1 cellular context compared by ENCODE assay signal in the genomic region with DNA sequence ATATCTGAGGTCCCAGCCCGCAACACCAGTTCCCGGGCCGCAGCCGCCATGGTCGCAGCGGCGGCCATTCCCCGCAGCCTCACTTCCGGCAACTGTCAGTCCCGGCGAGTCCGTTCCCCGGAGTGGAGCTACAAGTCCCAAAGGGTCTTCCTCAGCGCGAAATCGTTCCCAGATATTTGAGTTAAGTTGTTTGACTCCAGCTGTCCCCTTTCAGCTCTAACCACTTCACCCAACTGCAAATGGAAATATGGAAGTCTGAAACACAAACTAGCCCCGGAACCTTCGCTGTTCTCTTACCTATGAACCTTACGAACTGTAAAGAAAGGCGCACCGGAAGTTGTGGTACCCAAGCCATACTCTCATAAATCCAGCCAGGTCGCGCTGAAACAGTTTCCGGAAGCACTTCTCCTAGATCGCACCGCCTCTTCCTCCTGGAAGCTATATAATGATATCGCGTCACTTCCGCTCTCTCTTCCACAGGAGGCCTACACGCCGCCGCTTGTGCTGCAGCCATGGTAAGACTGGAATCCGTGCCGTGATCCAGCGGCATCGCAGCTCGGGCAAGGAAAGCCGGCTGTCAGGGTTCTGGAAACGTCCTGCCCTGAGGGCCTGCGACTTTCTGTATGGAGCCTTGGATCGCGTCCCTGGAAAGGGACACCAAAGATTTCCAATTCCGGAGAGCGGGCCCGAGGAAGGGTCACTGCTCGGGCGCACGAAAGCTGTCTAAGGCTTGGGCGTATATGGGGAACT.
TF ChIP-seq lines count a peak whose summit lies in the region.

A gene (plus strand): TSS at position 468 of the 750 bp plus-strand sequence. CDS start 45 bp downstream, at position 513.
A gene with protein sequence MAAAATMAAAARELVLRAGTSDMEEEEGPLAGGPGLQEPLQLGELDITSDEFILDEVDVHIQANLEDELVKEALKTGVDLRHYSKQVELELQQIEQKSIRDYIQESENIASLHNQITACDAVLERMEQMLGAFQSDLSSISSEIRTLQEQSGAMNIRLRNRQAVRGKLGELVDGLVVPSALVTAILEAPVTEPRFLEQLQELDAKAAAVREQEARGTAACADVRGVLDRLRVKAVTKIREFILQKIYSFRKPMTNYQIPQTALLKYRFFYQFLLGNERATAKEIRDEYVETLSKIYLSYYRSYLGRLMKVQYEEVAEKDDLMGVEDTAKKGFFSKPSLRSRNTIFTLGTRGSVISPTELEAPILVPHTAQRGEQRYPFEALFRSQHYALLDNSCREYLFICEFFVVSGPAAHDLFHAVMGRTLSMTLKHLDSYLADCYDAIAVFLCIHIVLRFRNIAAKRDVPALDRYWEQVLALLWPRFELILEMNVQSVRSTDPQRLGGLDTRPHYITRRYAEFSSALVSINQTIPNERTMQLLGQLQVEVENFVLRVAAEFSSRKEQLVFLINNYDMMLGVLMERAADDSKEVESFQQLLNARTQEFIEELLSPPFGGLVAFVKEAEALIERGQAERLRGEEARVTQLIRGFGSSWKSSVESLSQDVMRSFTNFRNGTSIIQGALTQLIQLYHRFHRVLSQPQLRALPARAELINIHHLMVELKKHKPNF (minus strand): TSS at position 269 of the 750 bp plus-strand sequence. CDS start 201 bp downstream, at position 68.

TF ChIP-seq in HepG2, 621 proteins besides CTCF, POLR2A, EP300 and RAD21 (continued from another document and continues in another):
- TF ChIP-seq ZNF598 (CRISPR knock-in tag; IDR thresholded peaks at IDR 0.05; ENCODE audit: borderline replicate concordance) (peak; percentile 98), ZNF180 (CRISPR knock-in tag; IDR thresholded peaks at IDR 0.05; ENCODE audit: borderline replicate concordance, low read depth) (peak; percentile 27; the same call in 1 of the 2 replicates), MAFF (IDR thresholded peaks at IDR 0.05; ENCODE audit: low read depth, low read length) (0 out of 2 replicates have a peak, but pooled peaks have one; percentile 8), ISL2 (CRISPR knock-in tag; IDR thresholded peaks at IDR 0.05) (peak; percentile 50; the same call in 1 of the 2 replicates), ELF3 (CRISPR knock-in tag; IDR thresholded peaks at IDR 0.05) (peak; percentile 88), ZNF543 (CRISPR knock-in tag; IDR thresholded peaks at IDR 0.05) (peak; percentile 97), CCDC6 (CRISPR knock-in tag; IDR thresholded peaks at IDR 0.05) (peak; percentile 71), FOXO1 (CRISPR knock-in tag; IDR thresholded peaks at IDR 0.05) (peak; percentile 23; the same call in 1 of the 2 replicates), FOXJ3 (CRISPR knock-in tag; IDR thresholded peaks at IDR 0.05; ENCODE audit: borderline replicate concordance) (peak; percentile 57), THYN1 (CRISPR knock-in tag; IDR thresholded peaks at IDR 0.05; ENCODE audit: borderline replicate concordance, low read depth) (0 out of 2 replicates have a peak, but pooled peaks have one; percentile 86), TBL1XR1 (IDR thresholded peaks at IDR 0.05; ENCODE audit: borderline replicate concordance, low read length, partially characterized antibody) (peak; percentile 82), NONO (IDR thresholded peaks at IDR 0.05) (no peak), NONO (CRISPR knock-in tag; conservative IDR thresholded peaks at IDR 0.05) (peak; percentile 95), JUNB (CRISPR knock-in tag; IDR thresholded peaks at IDR 0.05; ENCODE audit: borderline replicate concordance) (no peak), ZNF562 (CRISPR knock-in tag; IDR thresholded peaks at IDR 0.05; ENCODE audit: borderline replicate concordance) (no peak), KLF9 (CRISPR knock-in tag; IDR thresholded peaks at IDR 0.05; ENCODE audit: low read depth) (peak; percentile 86; the same call in 1 of the 2 replicates), SP2 (CRISPR knock-in tag; IDR thresholded peaks at IDR 0.05) (peak; percentile 86), MAF1 (CRISPR knock-in tag; IDR thresholded peaks at IDR 0.05; ENCODE audit: borderline replicate concordance) (no peak; the same call in none of the 2 replicates), ETV5 (CRISPR knock-in tag; IDR thresholded peaks at IDR 0.05; ENCODE audit: borderline replicate concordance) (peak; percentile 71), ZNF335 (CRISPR knock-in tag; IDR thresholded peaks at IDR 0.05) (peak; percentile 84), ZNF496 (CRISPR knock-in tag; IDR thresholded peaks at IDR 0.05; ENCODE audit: insufficient replicate concordance) (no peak), MLLT10 (CRISPR knock-in tag; IDR thresholded peaks at IDR 0.05) (no peak), POLR2G (IDR thresholded peaks at IDR 0.05; ENCODE audit: low read depth, low read length) (peak; percentile 100), ZNF367 (CRISPR knock-in tag; IDR thresholded peaks at IDR 0.05; ENCODE audit: borderline replicate concordance) (no peak), TP53 (CRISPR knock-in tag; conservative IDR thresholded peaks at IDR 0.05) (0 out of 2 replicates have a peak, but pooled peaks have one; percentile 43), ZNF160 (CRISPR knock-in tag; IDR thresholded peaks at IDR 0.05) (peak; percentile 40), SMAD9 (CRISPR knock-in tag; IDR thresholded peaks at IDR 0.05) (peak; percentile 88; the same call in 1 of the 2 replicates), SNAI1 (CRISPR knock-in tag; IDR thresholded peaks at IDR 0.05; ENCODE audit: borderline replicate concordance) (no peak), ZNF841 (CRISPR knock-in tag; IDR thresholded peaks at IDR 0.05; ENCODE audit: borderline replicate concordance) (no peak), GLI4 (CRISPR knock-in tag; IDR thresholded peaks at IDR 0.05; ENCODE audit: borderline replicate concordance) (no peak; the same call in 1 of the 2 replicates), ZSCAN21 (CRISPR knock-in tag; IDR thresholded peaks at IDR 0.05; ENCODE audit: borderline replicate concordance) (peak; percentile 52; the same call in 1 of the 2 replicates), ZNF83 (CRISPR knock-in tag; IDR thresholded peaks at IDR 0.05; ENCODE audit: borderline replicate concordance) (peak; percentile 28; the same call in 1 of the 2 replicates)
- TF ChIP-seq, protein P1, sequence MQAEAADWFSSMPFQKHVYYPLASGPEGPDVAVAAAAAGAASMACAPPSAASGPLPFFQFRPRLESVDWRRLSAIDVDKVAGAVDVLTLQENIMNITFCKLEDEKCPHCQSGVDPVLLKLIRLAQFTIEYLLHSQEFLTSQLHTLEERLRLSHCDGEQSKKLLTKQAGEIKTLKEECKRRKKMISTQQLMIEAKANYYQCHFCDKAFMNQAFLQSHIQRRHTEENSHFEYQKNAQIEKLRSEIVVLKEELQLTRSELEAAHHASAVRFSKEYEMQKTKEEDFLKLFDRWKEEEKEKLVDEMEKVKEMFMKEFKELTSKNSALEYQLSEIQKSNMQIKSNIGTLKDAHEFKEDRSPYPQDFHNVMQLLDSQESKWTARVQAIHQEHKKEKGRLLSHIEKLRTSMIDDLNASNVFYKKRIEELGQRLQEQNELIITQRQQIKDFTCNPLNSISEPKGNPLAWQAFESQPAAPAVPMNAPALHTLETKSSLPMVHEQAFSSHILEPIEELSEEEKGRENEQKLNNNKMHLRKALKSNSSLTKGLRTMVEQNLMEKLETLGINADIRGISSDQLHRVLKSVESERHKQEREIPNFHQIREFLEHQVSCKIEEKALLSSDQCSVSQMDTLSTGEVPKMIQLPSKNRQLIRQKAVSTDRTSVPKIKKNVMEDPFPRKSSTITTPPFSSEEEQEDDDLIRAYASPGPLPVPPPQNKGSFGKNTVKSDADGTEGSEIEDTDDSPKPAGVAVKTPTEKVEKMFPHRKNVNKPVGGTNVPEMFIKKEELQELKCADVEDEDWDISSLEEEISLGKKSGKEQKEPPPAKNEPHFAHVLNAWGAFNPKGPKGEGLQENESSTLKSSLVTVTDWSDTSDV (CRISPR knock-in tag; IDR thresholded peaks at IDR 0.05): no peak; the same call in 1 of the 2 replicates
- TF ChIP-seq, protein P2, sequence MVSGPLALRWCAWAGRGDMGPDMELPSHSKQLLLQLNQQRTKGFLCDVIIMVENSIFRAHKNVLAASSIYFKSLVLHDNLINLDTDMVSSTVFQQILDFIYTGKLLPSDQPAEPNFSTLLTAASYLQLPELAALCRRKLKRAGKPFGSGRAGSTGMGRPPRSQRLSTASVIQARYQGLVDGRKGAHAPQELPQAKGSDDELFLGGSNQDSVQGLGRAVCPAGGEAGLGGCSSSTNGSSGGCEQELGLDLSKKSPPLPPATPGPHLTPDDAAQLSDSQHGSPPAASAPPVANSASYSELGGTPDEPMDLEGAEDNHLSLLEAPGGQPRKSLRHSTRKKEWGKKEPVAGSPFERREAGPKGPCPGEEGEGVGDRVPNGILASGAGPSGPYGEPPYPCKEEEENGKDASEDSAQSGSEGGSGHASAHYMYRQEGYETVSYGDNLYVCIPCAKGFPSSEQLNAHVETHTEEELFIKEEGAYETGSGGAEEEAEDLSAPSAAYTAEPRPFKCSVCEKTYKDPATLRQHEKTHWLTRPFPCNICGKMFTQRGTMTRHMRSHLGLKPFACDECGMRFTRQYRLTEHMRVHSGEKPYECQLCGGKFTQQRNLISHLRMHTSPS (CRISPR knock-in tag; IDR thresholded peaks at IDR 0.05; ENCODE audit: low read depth): 0 out of 2 replicates have a peak, but pooled peaks have one; percentile 21
- TF ChIP-seq, protein P3, sequence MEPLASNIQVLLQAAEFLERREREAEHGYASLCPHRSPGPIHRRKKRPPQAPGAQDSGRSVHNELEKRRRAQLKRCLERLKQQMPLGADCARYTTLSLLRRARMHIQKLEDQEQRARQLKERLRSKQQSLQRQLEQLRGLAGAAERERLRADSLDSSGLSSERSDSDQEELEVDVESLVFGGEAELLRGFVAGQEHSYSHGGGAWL (CRISPR knock-in tag; IDR thresholded peaks at IDR 0.05): peak; percentile 56; the same call in 1 of the 2 replicates
- TF ChIP-seq, protein P4, sequence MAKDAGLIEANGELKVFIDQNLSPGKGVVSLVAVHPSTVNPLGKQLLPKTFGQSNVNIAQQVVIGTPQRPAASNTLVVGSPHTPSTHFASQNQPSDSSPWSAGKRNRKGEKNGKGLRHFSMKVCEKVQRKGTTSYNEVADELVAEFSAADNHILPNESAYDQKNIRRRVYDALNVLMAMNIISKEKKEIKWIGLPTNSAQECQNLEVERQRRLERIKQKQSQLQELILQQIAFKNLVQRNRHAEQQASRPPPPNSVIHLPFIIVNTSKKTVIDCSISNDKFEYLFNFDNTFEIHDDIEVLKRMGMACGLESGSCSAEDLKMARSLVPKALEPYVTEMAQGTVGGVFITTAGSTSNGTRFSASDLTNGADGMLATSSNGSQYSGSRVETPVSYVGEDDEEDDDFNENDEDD (CRISPR knock-in tag; IDR thresholded peaks at IDR 0.05; ENCODE audit: borderline replicate concordance): peak; percentile 34; the same call in 1 of the 2 replicates
- TF ChIP-seq, protein P5, sequence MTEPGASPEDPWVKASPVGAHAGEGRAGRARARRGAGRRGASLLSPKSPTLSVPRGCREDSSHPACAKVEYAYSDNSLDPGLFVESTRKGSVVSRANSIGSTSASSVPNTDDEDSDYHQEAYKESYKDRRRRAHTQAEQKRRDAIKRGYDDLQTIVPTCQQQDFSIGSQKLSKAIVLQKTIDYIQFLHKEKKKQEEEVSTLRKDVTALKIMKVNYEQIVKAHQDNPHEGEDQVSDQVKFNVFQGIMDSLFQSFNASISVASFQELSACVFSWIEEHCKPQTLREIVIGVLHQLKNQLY (CRISPR knock-in tag; IDR thresholded peaks at IDR 0.05): peak; percentile 27; the same call in 1 of the 2 replicates
- TF ChIP-seq, protein P6, sequence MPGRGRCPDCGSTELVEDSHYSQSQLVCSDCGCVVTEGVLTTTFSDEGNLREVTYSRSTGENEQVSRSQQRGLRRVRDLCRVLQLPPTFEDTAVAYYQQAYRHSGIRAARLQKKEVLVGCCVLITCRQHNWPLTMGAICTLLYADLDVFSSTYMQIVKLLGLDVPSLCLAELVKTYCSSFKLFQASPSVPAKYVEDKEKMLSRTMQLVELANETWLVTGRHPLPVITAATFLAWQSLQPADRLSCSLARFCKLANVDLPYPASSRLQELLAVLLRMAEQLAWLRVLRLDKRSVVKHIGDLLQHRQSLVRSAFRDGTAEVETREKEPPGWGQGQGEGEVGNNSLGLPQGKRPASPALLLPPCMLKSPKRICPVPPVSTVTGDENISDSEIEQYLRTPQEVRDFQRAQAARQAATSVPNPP (CRISPR knock-in tag; IDR thresholded peaks at IDR 0.05): peak; percentile 92
- TF ChIP-seq, protein P7, sequence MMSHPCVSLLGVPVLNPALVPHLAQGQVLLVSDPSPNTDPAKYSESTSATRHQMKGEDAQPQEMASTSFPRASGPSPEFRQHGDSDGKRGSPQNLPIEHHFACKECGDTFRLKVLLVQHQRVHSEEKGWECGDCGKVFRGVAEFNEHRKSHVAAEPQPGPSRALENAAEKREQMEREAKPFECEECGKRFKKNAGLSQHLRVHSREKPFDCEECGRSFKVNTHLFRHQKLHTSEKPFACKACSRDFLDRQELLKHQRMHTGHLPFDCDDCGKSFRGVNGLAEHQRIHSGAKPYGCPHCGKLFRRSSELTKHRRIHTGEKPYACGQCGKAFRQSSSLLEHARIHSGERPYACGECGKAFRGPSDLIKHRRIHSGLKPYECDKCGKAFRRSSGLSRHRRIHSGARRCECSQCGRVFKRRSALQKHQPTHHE (CRISPR knock-in tag; IDR thresholded peaks at IDR 0.05; ENCODE audit: borderline replicate concordance): peak; percentile 93
- TF ChIP-seq, protein P8, sequence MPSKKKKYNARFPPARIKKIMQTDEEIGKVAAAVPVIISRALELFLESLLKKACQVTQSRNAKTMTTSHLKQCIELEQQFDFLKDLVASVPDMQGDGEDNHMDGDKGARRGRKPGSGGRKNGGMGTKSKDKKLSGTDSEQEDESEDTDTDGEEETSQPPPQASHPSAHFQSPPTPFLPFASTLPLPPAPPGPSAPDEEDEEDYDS (CRISPR knock-in tag; IDR thresholded peaks at IDR 0.05): peak; percentile 99
- TF ChIP-seq, protein P9, sequence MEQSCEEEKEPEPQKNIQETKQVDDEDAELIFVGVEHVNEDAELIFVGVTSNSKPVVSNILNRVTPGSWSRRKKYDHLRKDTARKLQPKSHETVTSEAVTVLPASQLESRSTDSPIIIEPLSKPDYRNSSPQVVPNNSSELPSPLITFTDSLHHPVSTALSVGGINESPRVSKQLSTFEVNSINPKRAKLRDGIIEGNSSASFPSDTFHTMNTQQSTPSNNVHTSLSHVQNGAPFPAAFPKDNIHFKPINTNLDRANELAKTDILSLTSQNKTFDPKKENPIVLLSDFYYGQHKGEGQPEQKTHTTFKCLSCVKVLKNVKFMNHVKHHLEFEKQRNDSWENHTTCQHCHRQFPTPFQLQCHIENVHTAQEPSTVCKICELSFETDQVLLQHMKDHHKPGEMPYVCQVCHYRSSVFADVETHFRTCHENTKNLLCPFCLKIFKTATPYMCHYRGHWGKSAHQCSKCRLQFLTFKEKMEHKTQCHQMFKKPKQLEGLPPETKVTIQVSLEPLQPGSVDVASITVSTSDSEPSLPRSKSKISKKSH (CRISPR knock-in tag; IDR thresholded peaks at IDR 0.05; ENCODE audit: borderline replicate concordance): 0 out of 2 replicates have a peak, but pooled peaks have one; percentile 76
- TF ChIP-seq, protein P10, sequence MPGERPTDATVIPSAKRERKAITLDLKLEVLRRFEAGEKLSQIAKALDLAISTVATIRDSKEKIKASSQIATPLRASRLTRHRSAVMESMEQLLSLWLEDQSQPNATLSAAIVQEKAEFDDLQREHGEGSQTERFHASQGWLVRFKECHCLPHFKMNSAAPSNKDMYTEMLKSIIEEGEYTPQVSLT (CRISPR knock-in tag; IDR thresholded peaks at IDR 0.05; ENCODE audit: borderline replicate concordance, low read depth): no peak
